8 cellular contexts compared by ENCODE assay signal in the genomic region with DNA sequence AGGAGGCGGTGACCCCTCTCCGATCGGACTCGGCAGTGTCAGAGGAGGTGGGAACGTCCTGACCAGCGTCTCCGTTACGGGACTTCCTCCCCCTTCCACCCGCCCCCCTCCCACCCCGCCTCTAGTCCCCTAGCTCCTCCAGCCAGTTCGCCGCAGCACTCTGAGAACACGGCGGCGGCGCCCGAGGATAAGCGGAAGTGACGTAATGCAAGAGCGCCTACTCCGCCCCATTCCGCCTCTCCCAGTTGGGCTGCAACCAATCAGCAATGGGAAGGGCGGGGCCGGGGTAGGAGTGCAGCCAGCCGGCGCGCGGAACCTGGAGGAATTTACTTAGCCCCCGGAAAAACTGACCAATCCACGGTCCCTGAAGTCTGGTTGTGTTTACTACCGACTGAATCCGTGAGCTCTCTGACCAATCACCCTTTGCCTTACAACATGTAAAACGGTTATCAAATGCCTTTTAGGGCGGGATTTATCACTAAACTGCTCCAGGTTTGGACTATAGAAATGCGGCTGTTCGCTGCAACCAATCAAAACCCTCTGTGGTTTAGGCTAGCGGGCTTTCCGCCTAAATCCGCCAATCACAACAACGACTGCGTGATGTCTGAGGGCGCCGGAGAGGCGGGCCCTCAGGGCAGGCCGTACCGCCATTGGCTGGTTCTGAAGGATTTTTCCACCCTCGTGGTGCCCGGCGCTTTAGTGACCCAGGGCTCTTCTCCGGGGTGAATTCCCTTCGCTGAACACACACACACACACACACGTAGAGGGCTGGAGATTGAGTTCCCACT. TPM values are rescaled to one million over a fixed set of nuclear protein-coding genes. Genes with fewer than 3 reads are reported as not detected.
DNase-seq lines count a peak whose midpoint lies in the region; ATAC-seq and TF ChIP-seq lines count a peak whose summit lies in the region.

A gene with protein sequence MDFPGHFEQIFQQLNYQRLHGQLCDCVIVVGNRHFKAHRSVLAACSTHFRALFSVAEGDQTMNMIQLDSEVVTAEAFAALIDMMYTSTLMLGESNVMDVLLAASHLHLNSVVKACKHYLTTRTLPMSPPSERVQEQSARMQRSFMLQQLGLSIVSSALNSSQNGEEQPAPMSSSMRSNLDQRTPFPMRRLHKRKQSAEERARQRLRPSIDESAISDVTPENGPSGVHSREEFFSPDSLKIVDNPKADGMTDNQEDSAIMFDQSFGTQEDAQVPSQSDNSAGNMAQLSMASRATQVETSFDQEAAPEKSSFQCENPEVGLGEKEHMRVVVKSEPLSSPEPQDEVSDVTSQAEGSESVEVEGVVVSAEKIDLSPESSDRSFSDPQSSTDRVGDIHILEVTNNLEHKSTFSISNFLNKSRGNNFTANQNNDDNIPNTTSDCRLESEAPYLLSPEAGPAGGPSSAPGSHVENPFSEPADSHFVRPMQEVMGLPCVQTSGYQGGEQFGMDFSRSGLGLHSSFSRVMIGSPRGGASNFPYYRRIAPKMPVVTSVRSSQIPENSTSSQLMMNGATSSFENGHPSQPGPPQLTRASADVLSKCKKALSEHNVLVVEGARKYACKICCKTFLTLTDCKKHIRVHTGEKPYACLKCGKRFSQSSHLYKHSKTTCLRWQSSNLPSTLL (minus strand): TSS at position 202 of the 788 bp plus-strand sequence. CDS start 22,899 bp downstream, outside the sequence.

- no peaks in the 10 kb centered on the region for H3K9me3 Mint-ChIP-seq in natural killer cell treated with Interleukin-12 subunit alpha and Interleukin-12 subunit beta and Interleukin-15 and Interleukin-18, amount 100 ng/mL, for 72 hours

- no peaks in the 10 kb centered on the region for H3K9me3 ChIP-seq in RWPE2 (ENCODE audit: severe bottlenecking)

- no peaks in the 10 kb centered on the region for H3K36me3 Mint-ChIP-seq in natural killer cell treated with Interleukin-12 subunit alpha and Interleukin-12 subunit beta and Interleukin-15 and Interleukin-18, amount 100 ng/mL, for 72 hours

- peak within 1 kb of the TSS; percentile 87 to 93 for H3K27ac Mint-ChIP-seq in natural killer cell treated with Interleukin-12 subunit alpha and Interleukin-12 subunit beta and Interleukin-15 and Interleukin-18, amount 100 ng/mL, for 72 hours

- peak within 1 kb of the TSS; percentile 68 for H3K4me3 ChIP-seq in RWPE2 (ENCODE audit: severe bottlenecking)
- peak within 1 kb of the TSS; percentile 92 for H3K4me3 ChIP-seq in fibroblast of pulmonary artery (replicated peaks; ENCODE audit: low read depth, low read length)

- peaks cover 27 to 34% of the 10 kb centered on the region in 2 donors for H3K4me1 Mint-ChIP-seq in natural killer cell treated with Interleukin-12 subunit alpha and Interleukin-12 subunit beta and Interleukin-15 and Interleukin-18, amount 100 ng/mL, for 72 hours (ENCODE audit: low read depth in 2 of 2)

- H3K4me1 ChIP-seq in RWPE2 (ENCODE audit: insufficient read depth, poor library complexity, severe bottlenecking) = peaks cover 7% of the 10 kb centered on the region

- peak within 1 kb of the TSS; percentile 88 for H3K27ac ChIP-seq in RWPE2 (ENCODE audit: poor library complexity, severe bottlenecking)

- DNase-seq in Daoy (ENCODE audit: low read depth) (peak; percentile 100), H4 (ENCODE audit: low spot score) (peak; percentile 100), LoVo (ENCODE audit: low spot score) (peak; percentile 98), RWPE2 (ENCODE audit: low spot score) (peak; percentile 99), fibroblast of pulmonary artery (ENCODE audit: low read depth) (peak; percentile 100)
- DNase-seq in activated T-helper 9 cell treated with anti-CD3 and anti-CD28 coated beads, Interleukin-2, amount 50 U/mL, for 16 hours (ENCODE audit: low read depth) = peak; percentile 98
- DNase-seq in natural killer cell treated with Interleukin-12 subunit alpha and Interleukin-12 subunit beta and Interleukin-15 and Interleukin-18, amount 100 ng/mL, for 72 hours (ENCODE audit: low spot score) = peak; percentile 100
- peak; percentile 99 for DNase-seq in stimulated activated naive CD8-positive, alpha-beta T cell treated with anti-CD3 and anti-CD28 coated beads, Interleukin-15, Interleukin-2, amounts not matched to agents 100 U/mL and 50 U/mL, for 24 hours

- H3K27me3 ChIP-seq in RWPE2 (ENCODE audit: insufficient read depth, poor library complexity, severe bottlenecking) = no peaks in the 10 kb centered on the region

- TF ChIP-seq CTCF in RWPE2 (IDR thresholded peaks at IDR 0.05; ENCODE audit: poor library complexity, severe bottlenecking) = no peak
- TF ChIP-seq CTCF in fibroblast of pulmonary artery (IDR thresholded peaks at IDR 0.05; ENCODE audit: low read length, missing control alignments) = no peak

- peak; percentile 83 for ATAC-seq in RWPE2 (ENCODE audit: low read depth)
- peak; percentile 88 to 91 for ATAC-seq in natural killer cell treated with Interleukin-12 subunit alpha and Interleukin-12 subunit beta and Interleukin-15 and Interleukin-18, amount 100 ng/mL, for 72 hours
- peak; percentile 82 for ATAC-seq in stimulated activated naive CD8-positive, alpha-beta T cell treated with anti-CD3 and anti-CD28 coated beads, Interleukin-15, Interleukin-2, amounts not matched to agents 100 U/mL and 50 U/mL, for 24 hours

- H3K36me3 ChIP-seq in RWPE2 (ENCODE audit: low read depth) = peaks cover 6% of the 10 kb centered on the region; the same call in 1 of the 2 replicates

- H3K4me3 Mint-ChIP-seq in natural killer cell treated with Interleukin-12 subunit alpha and Interleukin-12 subunit beta and Interleukin-15 and Interleukin-18, amount 100 ng/mL, for 72 hours = peak within 1 kb of the TSS; percentile 92

- H3K27me3 Mint-ChIP-seq in natural killer cell treated with Interleukin-12 subunit alpha and Interleukin-12 subunit beta and Interleukin-15 and Interleukin-18, amount 100 ng/mL, for 72 hours = no peaks in the 10 kb centered on the region

RNA-seq across cellular contexts. Expression of the gene that starts here (rescaled TPM):
- total RNA-seq in Daoy (2014; rRNA removed; shearing (Covaris generic)) = 9.8 and 12.7 TPM in 2 replicates
- 13.6 and 14.6 TPM in 2 replicates for total RNA-seq in H4 (2014; rRNA removed; shearing (Covaris generic))
- total RNA-seq in natural killer cell treated with Interleukin-12 subunit alpha and Interleukin-12 subunit beta and Interleukin-15 and Interleukin-18, amount 100 ng/mL, for 72 hours = 1 to 10 TPM; 8.5 TPM

Comparison
In these comparisons a context has a peak if more than half of its experiments do, and no peak if none do; other contexts are left out.
1. Peak in every context shown above with its lines: DNase-seq, ATAC-seq, H3K4me3 ChIP-seq and H3K27ac ChIP-seq.